ENCODE assay signal across 1 cellular context in the genomic region with DNA sequence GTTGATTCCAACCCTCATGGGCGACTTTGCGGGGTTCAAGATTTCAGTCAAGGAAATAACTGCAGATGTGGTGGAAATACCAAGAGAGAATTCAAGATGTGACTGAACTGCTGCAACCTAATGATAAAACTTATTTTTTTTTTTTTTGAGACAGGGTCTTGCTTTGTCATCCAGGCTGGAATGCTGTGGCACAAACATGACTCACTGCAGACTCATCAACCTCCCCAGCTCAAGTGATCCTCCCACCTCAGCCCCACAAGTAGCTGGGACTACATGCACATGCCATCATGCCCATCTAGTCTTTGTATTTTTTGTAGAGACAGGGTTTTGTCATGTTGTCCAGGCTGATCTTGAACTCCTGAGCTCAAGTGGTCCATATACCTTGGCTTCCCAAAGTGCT.
TF ChIP-seq lines count a peak whose summit lies in the region.

No MANE protein-coding gene starts in this region.

TF ChIP-seq in K562, 482 proteins besides CTCF, POLR2A, EP300 and RAD21 (continued from another document):
- no peak for TF ChIP-seq XRCC3 (IDR thresholded peaks at IDR 0.05)
- peak; percentile 96 for TF ChIP-seq FOSL1 (tag; conservative IDR thresholded peaks at IDR 0.05)
- peak; percentile 72 for TF ChIP-seq ARID1B (IDR thresholded peaks at IDR 0.05)
- no peak for TF ChIP-seq PCBP1 (IDR thresholded peaks at IDR 0.05; ENCODE audit: low read depth, low read length, poor library complexity, severe bottlenecking)
- 0 out of 2 replicates have a peak, but pooled peaks have one; percentile 18 for TF ChIP-seq JUN (IDR thresholded peaks at IDR 0.05; ENCODE audit: borderline replicate concordance, low read depth, low read length)
- TF ChIP-seq JUN (CRISPR knock-in tag; IDR thresholded peaks at IDR 0.05; ENCODE audit: borderline replicate concordance) = no peak
- TF ChIP-seq TEAD4 (IDR thresholded peaks at IDR 0.05; ENCODE audit: low read length) = peak; percentile 14; the same call in 1 of the 2 replicates
- TF ChIP-seq TEAD4 (CRISPR knock-in tag; IDR thresholded peaks at IDR 0.05; ENCODE audit: borderline replicate concordance) = no peak
- TF ChIP-seq ZNF699 (CRISPR knock-in tag; IDR thresholded peaks at IDR 0.05; ENCODE audit: insufficient replicate concordance) = no peak
- TF ChIP-seq RBM15 (IDR thresholded peaks at IDR 0.05; ENCODE audit: insufficient read depth, low read length) = no peak
- TF ChIP-seq C11orf30 (IDR thresholded peaks at IDR 0.05; ENCODE audit: low read depth) = peak; percentile 27; the same call in 1 of the 2 replicates
- TF ChIP-seq SMARCA4 (IDR thresholded peaks at IDR 0.05) = peak; percentile 50; the same call in 1 of the 2 replicates
- TF ChIP-seq BRD4 (IDR thresholded peaks at IDR 0.05) = no peak
- TF ChIP-seq RBBP5 (IDR thresholded peaks at IDR 0.05; ENCODE audit: borderline replicate concordance, insufficient read depth, low read length, poor library complexity, severe bottlenecking) = no peak
- no peak for TF ChIP-seq PRMT5 (CRISPR knock-in tag; IDR thresholded peaks at IDR 0.05)
- TF ChIP-seq, protein P1, sequence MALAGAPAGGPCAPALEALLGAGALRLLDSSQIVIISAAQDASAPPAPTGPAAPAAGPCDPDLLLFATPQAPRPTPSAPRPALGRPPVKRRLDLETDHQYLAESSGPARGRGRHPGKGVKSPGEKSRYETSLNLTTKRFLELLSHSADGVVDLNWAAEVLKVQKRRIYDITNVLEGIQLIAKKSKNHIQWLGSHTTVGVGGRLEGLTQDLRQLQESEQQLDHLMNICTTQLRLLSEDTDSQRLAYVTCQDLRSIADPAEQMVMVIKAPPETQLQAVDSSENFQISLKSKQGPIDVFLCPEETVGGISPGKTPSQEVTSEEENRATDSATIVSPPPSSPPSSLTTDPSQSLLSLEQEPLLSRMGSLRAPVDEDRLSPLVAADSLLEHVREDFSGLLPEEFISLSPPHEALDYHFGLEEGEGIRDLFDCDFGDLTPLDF (CRISPR knock-in tag; IDR thresholded peaks at IDR 0.05) = no peak
- TF ChIP-seq, protein P2, sequence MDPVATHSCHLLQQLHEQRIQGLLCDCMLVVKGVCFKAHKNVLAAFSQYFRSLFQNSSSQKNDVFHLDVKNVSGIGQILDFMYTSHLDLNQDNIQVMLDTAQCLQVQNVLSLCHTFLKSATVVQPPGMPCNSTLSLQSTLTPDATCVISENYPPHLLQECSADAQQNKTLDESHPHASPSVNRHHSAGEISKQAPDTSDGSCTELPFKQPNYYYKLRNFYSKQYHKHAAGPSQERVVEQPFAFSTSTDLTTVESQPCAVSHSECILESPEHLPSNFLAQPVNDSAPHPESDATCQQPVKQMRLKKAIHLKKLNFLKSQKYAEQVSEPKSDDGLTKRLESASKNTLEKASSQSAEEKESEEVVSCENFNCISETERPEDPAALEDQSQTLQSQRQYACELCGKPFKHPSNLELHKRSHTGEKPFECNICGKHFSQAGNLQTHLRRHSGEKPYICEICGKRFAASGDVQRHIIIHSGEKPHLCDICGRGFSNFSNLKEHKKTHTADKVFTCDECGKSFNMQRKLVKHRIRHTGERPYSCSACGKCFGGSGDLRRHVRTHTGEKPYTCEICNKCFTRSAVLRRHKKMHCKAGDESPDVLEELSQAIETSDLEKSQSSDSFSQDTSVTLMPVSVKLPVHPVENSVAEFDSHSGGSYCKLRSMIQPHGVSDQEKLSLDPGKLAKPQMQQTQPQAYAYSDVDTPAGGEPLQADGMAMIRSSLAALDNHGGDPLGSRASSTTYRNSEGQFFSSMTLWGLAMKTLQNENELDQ (CRISPR knock-in tag; IDR thresholded peaks at IDR 0.05; ENCODE audit: borderline replicate concordance) = no peak
- TF ChIP-seq, protein P3, sequence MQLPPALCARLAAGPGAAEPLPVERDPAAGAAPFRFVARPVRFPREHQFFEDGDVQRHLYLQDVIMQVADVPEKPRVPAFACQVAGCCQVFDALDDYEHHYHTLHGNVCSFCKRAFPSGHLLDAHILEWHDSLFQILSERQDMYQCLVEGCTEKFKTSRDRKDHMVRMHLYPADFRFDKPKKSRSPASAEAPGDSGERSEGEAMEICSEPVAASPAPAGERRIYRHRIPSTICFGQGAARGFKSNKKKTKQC (CRISPR knock-in tag; IDR thresholded peaks at IDR 0.05) = no peak
- TF ChIP-seq NFE2 (IDR thresholded peaks at IDR 0.05; ENCODE audit: low read depth) = peak; percentile 36; the same call in 1 of the 2 replicates
- no peak for TF ChIP-seq PHTF2 (CRISPR knock-in tag; IDR thresholded peaks at IDR 0.05)
- TF ChIP-seq JUND (IDR thresholded peaks at IDR 0.05; ENCODE audit: borderline replicate concordance, low read depth, low read length) = peak; percentile 54
- TF ChIP-seq JUND (tag; IDR thresholded peaks at IDR 0.05; ENCODE audit: borderline replicate concordance, low read depth, low read length) = peak; percentile 70; the same call in 2 of the 3 replicates
- TF ChIP-seq RBM39 (optimal IDR thresholded peaks at IDR 0.05; ENCODE audit: low read depth, low read length) = no peak
- peak; percentile 60 for TF ChIP-seq SMARCE1 (IDR thresholded peaks at IDR 0.05)
- TF ChIP-seq, protein P4, sequence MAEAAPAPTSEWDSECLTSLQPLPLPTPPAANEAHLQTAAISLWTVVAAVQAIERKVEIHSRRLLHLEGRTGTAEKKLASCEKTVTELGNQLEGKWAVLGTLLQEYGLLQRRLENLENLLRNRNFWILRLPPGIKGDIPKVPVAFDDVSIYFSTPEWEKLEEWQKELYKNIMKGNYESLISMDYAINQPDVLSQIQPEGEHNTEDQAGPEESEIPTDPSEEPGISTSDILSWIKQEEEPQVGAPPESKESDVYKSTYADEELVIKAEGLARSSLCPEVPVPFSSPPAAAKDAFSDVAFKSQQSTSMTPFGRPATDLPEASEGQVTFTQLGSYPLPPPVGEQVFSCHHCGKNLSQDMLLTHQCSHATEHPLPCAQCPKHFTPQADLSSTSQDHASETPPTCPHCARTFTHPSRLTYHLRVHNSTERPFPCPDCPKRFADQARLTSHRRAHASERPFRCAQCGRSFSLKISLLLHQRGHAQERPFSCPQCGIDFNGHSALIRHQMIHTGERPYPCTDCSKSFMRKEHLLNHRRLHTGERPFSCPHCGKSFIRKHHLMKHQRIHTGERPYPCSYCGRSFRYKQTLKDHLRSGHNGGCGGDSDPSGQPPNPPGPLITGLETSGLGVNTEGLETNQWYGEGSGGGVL (CRISPR knock-in tag; IDR thresholded peaks at IDR 0.05) = no peak
- TF ChIP-seq DPF2 (IDR thresholded peaks at IDR 0.05) = peak; percentile 33; the same call in 1 of the 2 replicates
- TF ChIP-seq SRF (CRISPR knock-in tag; IDR thresholded peaks at IDR 0.05) = no peak
- TF ChIP-seq CBX8 (IDR thresholded peaks at IDR 0.05; ENCODE audit: borderline replicate concordance, extremely low read depth, low read depth, low read length, poor library complexity, severe bottlenecking) = no peak
- peak; percentile 39 for TF ChIP-seq CBFA2T3 (IDR thresholded peaks at IDR 0.05)
- TF ChIP-seq, protein P5, sequence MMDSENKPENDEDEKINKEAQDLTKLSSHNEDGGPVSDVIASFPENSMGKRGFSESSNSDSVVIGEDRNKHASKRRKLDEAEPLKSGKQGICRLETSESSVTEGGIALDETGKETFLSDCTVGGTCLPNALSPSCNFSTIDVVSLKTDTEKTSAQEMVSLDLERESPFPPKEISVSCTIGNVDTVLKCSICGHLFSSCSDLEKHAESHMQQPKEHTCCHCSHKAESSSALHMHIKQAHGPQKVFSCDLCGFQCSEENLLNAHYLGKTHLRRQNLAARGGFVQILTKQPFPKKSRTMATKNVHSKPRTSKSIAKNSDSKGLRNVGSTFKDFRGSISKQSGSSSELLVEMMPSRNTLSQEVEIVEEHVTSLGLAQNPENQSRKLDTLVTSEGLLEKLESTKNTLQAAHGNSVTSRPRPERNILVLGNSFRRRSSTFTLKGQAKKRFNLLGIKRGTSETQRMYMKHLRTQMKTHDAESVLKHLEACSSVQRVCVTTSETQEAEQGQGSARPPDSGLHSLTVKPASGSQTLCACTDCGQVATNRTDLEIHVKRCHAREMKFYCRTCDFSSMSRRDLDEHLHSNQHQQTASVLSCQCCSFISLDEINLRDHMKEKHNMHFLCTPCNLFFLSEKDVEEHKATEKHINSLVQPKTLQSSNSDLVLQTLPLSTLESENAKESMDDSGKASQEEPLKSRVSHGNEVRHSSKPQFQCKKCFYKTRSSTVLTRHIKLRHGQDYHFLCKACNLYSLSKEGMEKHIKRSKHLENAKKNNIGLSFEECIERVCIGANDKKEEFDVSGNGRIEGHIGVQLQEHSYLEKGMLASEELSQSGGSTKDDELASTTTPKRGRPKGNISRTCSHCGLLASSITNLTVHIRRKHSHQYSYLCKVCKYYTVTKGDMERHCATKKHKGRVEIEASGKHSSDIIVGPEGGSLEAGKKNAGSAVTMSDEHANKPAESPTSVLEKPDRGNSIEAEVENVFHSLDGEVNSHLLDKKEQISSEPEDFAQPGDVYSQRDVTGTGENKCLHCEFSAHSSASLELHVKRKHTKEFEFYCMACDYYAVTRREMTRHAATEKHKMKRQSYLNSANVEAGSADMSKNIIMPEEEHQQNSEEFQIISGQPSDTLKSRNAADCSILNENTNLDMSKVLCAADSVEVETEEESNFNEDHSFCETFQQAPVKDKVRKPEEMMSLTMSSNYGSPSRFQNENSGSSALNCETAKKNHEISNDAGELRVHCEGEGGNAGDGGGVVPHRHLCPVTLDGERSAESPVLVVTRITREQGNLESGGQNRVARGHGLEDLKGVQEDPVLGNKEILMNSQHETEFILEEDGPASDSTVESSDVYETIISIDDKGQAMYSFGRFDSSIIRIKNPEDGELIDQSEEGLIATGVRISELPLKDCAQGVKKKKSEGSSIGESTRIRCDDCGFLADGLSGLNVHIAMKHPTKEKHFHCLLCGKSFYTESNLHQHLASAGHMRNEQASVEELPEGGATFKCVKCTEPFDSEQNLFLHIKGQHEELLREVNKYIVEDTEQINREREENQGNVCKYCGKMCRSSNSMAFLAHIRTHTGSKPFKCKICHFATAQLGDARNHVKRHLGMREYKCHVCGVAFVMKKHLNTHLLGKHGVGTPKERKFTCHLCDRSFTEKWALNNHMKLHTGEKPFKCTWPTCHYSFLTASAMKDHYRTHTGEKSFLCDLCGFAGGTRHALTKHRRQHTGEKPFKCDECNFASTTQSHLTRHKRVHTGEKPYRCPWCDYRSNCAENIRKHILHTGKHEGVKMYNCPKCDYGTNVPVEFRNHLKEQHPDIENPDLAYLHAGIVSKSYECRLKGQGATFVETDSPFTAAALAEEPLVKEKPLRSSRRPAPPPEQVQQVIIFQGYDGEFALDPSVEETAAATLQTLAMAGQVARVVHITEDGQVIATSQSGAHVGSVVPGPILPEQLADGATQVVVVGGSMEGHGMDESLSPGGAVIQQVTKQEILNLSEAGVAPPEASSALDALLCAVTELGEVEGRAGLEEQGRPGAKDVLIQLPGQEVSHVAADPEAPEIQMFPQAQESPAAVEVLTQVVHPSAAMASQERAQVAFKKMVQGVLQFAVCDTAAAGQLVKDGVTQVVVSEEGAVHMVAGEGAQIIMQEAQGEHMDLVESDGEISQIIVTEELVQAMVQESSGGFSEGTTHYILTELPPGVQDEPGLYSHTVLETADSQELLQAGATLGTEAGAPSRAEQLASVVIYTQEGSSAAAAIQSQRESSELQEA (IDR thresholded peaks at IDR 0.05; ENCODE audit: low read depth) = no peak
- no peak for TF ChIP-seq MECOM (CRISPR knock-in tag; IDR thresholded peaks at IDR 0.05)
